Comparison of ENCODE assay signal across 27 cellular contexts in the genomic region with DNA sequence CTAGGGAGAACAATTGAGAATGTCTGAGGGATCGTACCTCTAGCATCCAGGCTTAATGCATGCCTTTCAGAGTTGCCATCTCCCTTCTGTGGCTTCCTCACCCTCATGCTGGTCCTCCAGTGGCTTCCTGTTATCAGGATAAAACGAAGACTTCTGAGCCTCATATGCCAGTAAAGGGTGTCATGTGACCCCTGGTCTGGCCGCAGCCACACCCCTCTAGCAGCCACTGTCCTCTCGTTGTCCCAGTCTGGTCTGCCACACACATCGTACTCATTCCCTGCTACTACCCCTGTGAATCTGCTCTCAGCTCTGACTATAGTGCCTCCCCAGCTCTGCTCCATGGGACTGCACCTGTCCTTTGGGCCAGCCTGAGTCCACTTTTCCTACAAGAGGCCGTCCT.
"Had no signal": no experiment of that assay in that cellular context is flagged by ENCODE, and none has a peak within 500 bp of the region (broad histone marks: within the 10 kb centered on the region; RNA-seq: fewer than 3 reads in every experiment).

No MANE protein-coding gene starts in this region.

- ATAC-seq: activated CD8-positive, alpha-beta T cell treated with anti-CD3 and anti-CD28 coated beads for 36 hours had no signal

- H3K27ac ChIP-seq: ascending aorta, cardiac muscle cell, SJCRH30, SK-N-MC, VCaP had no signal

- H3K27me3 ChIP-seq: ascending aorta, cardiac muscle cell, SJCRH30 had no signal

- H3K36me3 ChIP-seq: ascending aorta, cardiac muscle cell, SJCRH30 had no signal

- DNase-seq: activated CD4-positive, alpha-beta T cell treated with anti-CD3 and anti-CD28 coated beads for 1 hour; activated CD4-positive, alpha-beta T cell treated with anti-CD3 and anti-CD28 coated beads, Interleukin-2, amount 10 ng/mL, durations not matched to agents 24 days and 14 days; activated CD4-positive, alpha-beta T cell treated with anti-CD3 and anti-CD28 coated beads, Interleukin-2, amount 50 U/mL, for 4 hours; activated CD4-positive, CD25-positive, alpha-beta regulatory T cell; activated CD8-positive, alpha-beta T cell treated with anti-CD3 and anti-CD28 coated beads for 36 hours; activated gamma-delta T cell; activated naive CD4-positive, alpha-beta T cell treated with Interleukin-2 at 50 U/mL for 16 hours; activated naive CD8-positive, alpha-beta T cell treated with anti-CD3 and anti-CD28 coated beads, Interleukin-2, amount 10 ng/mL, durations not matched to agents 7 days and 5 days; activated T-cell treated with anti-CD3 and anti-CD28 coated beads, Interleukin-2, amount 50 U/mL, for 24 hours; amygdala; Karpas-422; KBM-7; NCI-H1048; NCI-H1105 treated with DMSO at 0.1 percent for 48 hours; NCI-H1436; NCI-H1694; NCI-H1930; NCI-H2081 treated with DMSO at 0.1 percent for 48 hours; NCI-H226; NCI-H524 treated with DMSO at 0.1 percent for 48 hours; NK-92 treated with Interleukin-12 subunit alpha and Interleukin-12 subunit beta, amount 100 ng/mL, for 24 hours; SHP77; SJCRH30 had no signal

- H3K4me3 ChIP-seq: ascending aorta, cardiac muscle cell, SJCRH30, SK-N-MC had no signal

- H3K4me1 ChIP-seq: ascending aorta, SJCRH30 had no signal
